Comparison of ENCODE assay signal across 20 cellular contexts in genomic region chr4:181752516-181752915, GRCh38.
DNase-seq lines count a peak whose midpoint lies in the region; ATAC-seq and TF ChIP-seq lines count a peak whose summit lies in the region.
"Had no signal": no experiment of that assay in that cellular context is flagged by ENCODE, and none has a peak within 500 bp of the region (broad histone marks: within the 10 kb centered on the region; RNA-seq: fewer than 3 reads in every experiment).

No MANE protein-coding gene starts in this region.

- H3K27me3 Mint-ChIP-seq in chondrocyte (ENCODE audit: low read depth), result no peaks in the 10 kb centered on the region
- H3K27me3 Mint-ChIP-seq: CD4-positive, alpha-beta T cell had no signal

- H3K9me3 ChIP-seq in SJSA1 (replicated peaks), result no peaks in the 10 kb centered on the region
- no peaks in the 10 kb centered on the region for H3K9me3 ChIP-seq in MG63
- H3K9me3 ChIP-seq: BE2C had no signal

- H3K4me1 ChIP-seq in SJSA1 (replicated peaks), result 0 out of 2 replicates have a peak, but pooled peaks cover 4% of the 10 kb centered on the region

- peak overlapping the region; percentile 78 for H3K27ac Mint-ChIP-seq in chondrocyte (ENCODE audit: unreplicated experiment)
- H3K27ac Mint-ChIP-seq: CD4-positive, alpha-beta T cell had no signal

- TF ChIP-seq CTCF in chondrocyte (IDR thresholded peaks at IDR 0.05), result no peak

- H3K27me3 ChIP-seq in SJSA1 (replicated peaks) (no peaks in the 10 kb centered on the region), MG63 (no peaks in the 10 kb centered on the region)
- H3K27me3 ChIP-seq: BE2C had no signal

- peak overlapping the region; percentile 8; the same call in 1 of the 2 replicates for H3K4me3 ChIP-seq in SJSA1
- no peak overlapping the region for H3K4me3 ChIP-seq in MG63
- H3K4me3 ChIP-seq: GM23248, K562 had no signal

- H3K27ac ChIP-seq in SJSA1, result no peak overlapping the region
- H3K27ac ChIP-seq: GM23248 had no signal

- DNase-seq in SJSA1 (ENCODE audit: low read depth in 1 of 2, low spot score in 2 of 2), result peak in 1 of 2 experiments; percentile 16
- no peak for DNase-seq in chondrocyte (ENCODE audit: low spot score)
- DNase-seq in myocyte (ENCODE audit: low read depth), result peak; percentile 5
- no peak for DNase-seq in germinal center (ENCODE audit: low spot score)
- DNase-seq in MG63, result no peak
- DNase-seq: Calu3; CD4-positive, alpha-beta T cell; DMS79; GM23248; NCI-H1048; NCI-H1436 treated with DMSO at 0.1 percent for 48 hours; NCI-H2081; NCI-H510A; NCI-H774; SHP77 treated with DMSO at 0.1 percent for 48 hours had no signal

- H3K4me3 Mint-ChIP-seq in chondrocyte (ENCODE audit: unreplicated experiment), result peak overlapping the region; percentile 59
- H3K4me3 Mint-ChIP-seq: CD4-positive, alpha-beta T cell had no signal

- H3K9me3 Mint-ChIP-seq in chondrocyte (ENCODE audit: low read depth), result no peaks in the 10 kb centered on the region

- ATAC-seq in GM19351 (IDR thresholded peaks at IDR 0.05; ENCODE audit: unreplicated experiment) (no peak), GM19324 (IDR thresholded peaks at IDR 0.05; ENCODE audit: low FRiP score, unreplicated experiment) (no peak)
- ATAC-seq: HCT116, K562 had no signal

- no peaks in the 10 kb centered on the region for H3K36me3 ChIP-seq in SJSA1
- H3K36me3 ChIP-seq in MG63, result no peaks in the 10 kb centered on the region
- H3K36me3 ChIP-seq: BE2C had no signal

- peaks cover 34% of the 10 kb centered on the region for H3K4me1 Mint-ChIP-seq in chondrocyte (ENCODE audit: low read depth)

- no peaks in the 10 kb centered on the region for H3K36me3 Mint-ChIP-seq in chondrocyte (ENCODE audit: low read depth)
